ENCODE assay signal across 14 cellular contexts in the genomic region with DNA sequence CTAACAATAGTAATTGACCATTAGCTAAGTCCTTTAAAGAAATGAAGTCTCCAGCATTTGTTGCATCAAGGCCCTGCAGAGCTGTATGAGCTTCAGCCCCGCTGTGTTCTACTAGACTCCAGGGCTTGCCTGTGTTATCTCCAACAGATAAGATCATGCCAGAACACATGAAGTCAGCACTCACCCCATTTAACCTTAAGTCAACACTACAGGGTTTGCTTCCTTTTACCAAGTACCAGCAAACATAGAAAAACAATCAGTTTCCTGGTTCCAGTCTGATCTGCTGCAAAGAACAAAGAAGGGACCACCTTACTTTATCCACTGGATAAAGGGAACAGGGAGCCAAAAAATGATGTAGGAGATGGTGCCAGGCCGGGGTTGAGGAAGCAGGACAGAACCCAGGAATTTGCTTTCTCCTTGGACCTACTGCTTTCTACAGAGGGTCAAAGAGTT. TPM values are rescaled to one million over a fixed set of nuclear protein-coding genes. Genes with fewer than 3 reads are reported as not detected.
A peak's percentile ranks its signal among the peaks of the same experiment; 100 is the strongest.
DNase-seq lines count a peak whose midpoint lies in the region; ATAC-seq and TF ChIP-seq lines count a peak whose summit lies in the region.
"Had no signal": no experiment of that assay in that cellular context is flagged by ENCODE, and none has a peak within 500 bp of the region (broad histone marks: within the 10 kb centered on the region; RNA-seq: fewer than 3 reads in every experiment).

No MANE protein-coding gene starts in this region.

- DNase-seq in LNCaP clone FGC (ENCODE audit: low read depth) (peak; percentile 99), astrocyte of the cerebellum (ENCODE audit: low read depth) (peak; percentile 9), iris pigment epithelial cell (ENCODE audit: low read depth) (peak; percentile 74), testis (peak; percentile 26), caudate nucleus (lab: John Stamatoyannopoulos, UW) (no peak), midbrain (lab: John Stamatoyannopoulos, UW) (no peak), OCI-M2 (lab: John Stamatoyannopoulos, UW; ENCODE audit: unreplicated experiment) (no peak)
- DNase-seq: activated CD4-positive, alpha-beta T cell treated with anti-CD3 and anti-CD28 coated beads, Interleukin-2, amount 10 ng/mL, durations not matched to agents 24 days and 14 days; anterior cingulate cortex; DND-41; GOT3; head of caudate nucleus had no signal

- ATAC-seq in HG03457 (IDR thresholded peaks at IDR 0.05; ENCODE audit: unreplicated experiment) = no peak
- ATAC-seq: natural killer cell treated with Interleukin-12 subunit alpha and Interleukin-12 subunit beta and Interleukin-15 and Interleukin-18, amount 100 ng/mL, for 72 hours had no signal

- H3K4me1 ChIP-seq in testis = peaks cover 15% of the 10 kb centered on the region

- H3K27me3 ChIP-seq in testis = no peaks in the 10 kb centered on the region

- intact Hi-C loops in testis (cut with DNase I; ENCODE audit: low total_unique reads) = no loop called here

- WGBS in testis, 2 donors = 31 to 33% methylated on average over 2 of the region's 2 CpGs

- H3K36me3 ChIP-seq in testis (ENCODE audit: low read depth, missing control alignments) = no peaks in the 10 kb centered on the region

- H3K27ac ChIP-seq in testis = peak overlapping the region in 1 of 2 donors; percentile 22
- H3K27ac ChIP-seq in caudate nucleus (ENCODE audit: low read depth, low read length) = no peak overlapping the region

- TF ChIP-seq CTCF in LNCaP clone FGC (IDR thresholded peaks at IDR 0.05; ENCODE audit: control insufficient read depth, extremely low read depth, insufficient read depth) (no peak), astrocyte of the cerebellum (IDR thresholded peaks at IDR 0.05; ENCODE audit: low read depth, low read length, missing control alignments) (no peak), testis (IDR thresholded peaks at IDR 0.05) (no peak)

- TF ChIP-seq POLR2A in testis (IDR thresholded peaks at IDR 0.05) = no peak

- in situ Hi-C loops in astrocyte of the cerebellum (cut with HindIII; ENCODE audit: low sequenced_read_pairs) = no loop called here

- H3K9me3 ChIP-seq in testis = no peaks in the 10 kb centered on the region

- H3K4me3 ChIP-seq in LNCaP clone FGC (ENCODE audit: low read depth, low read length) = no peak overlapping the region
- no peak overlapping the region for H3K4me3 ChIP-seq in astrocyte of the cerebellum (ENCODE audit: low read depth, low read length)
- H3K4me3 ChIP-seq in testis = no peak overlapping the region

RNA-seq across cellular contexts. Expression of a gene that starts 41.3 kb away (rescaled TPM):
- total RNA-seq in testis = 100 to 1,000 TPM; 122 to 132 TPM
- polyA plus RNA-seq in testis (ENCODE audit: insufficient read depth, low read depth, low replicate concordance) = 84.3 TPM

Comparison
In these comparisons a context has a peak if more than half of its experiments do, and no peak if none do; other contexts are left out.
1. DNase-seq: peak in LNCaP clone FGC (single experiment), astrocyte of the cerebellum (single experiment), iris pigment epithelial cell (single experiment) and testis (single experiment); none in caudate nucleus (0 of 61), midbrain (single experiment) and OCI-M2 (single experiment).